1 cellular context compared by ENCODE assay signal in the genomic region with DNA sequence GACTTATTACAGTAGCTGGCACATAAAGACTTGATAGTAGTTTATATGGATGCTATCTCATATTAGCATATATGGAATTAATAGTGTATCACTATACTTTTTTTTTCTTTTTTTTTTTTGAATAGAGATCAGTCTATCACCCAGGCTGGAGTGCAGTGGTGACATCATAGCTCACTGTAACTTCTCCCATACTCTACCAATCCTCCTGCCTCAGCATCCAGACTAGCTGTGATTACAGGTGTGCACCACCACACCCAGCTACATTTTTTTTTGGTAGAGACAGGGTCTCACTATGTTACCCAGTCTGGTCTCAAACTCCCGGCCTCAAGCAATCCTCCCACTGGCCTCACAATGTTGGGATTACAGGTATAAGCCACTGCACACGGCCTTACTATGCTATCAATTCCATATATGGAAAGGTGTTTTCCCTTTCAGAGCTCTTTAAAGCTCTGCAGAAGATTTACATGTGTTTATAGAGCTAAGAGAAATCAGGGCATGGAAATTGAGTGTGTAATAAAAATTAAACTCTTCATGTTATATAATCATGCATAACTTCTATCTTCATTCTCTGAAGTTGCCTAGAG.
TF ChIP-seq lines count a peak whose summit lies in the region.

No MANE protein-coding gene starts in this region.

TF ChIP-seq in A549, 52 proteins besides CTCF, POLR2A, EP300 and RAD21 (continued from another document):
- TF ChIP-seq, protein P1, sequence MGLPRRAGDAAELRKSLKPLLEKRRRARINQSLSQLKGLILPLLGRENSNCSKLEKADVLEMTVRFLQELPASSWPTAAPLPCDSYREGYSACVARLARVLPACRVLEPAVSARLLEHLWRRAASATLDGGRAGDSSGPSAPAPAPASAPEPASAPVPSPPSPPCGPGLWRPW (IDR thresholded peaks at IDR 0.05): no peak
- TF ChIP-seq KDM1A (IDR thresholded peaks at IDR 0.05; ENCODE audit: low read depth) (no peak), SMC3 (IDR thresholded peaks at IDR 0.05) (no peak), GATA3 (IDR thresholded peaks at IDR 0.05; ENCODE audit: borderline replicate concordance) (no peak), TFCP2L1 (CRISPR knock-in tag; IDR thresholded peaks at IDR 0.05) (no peak), MYC (IDR thresholded peaks at IDR 0.05; ENCODE audit: borderline replicate concordance, low read length) (no peak), CHD2 (IDR thresholded peaks at IDR 0.05; ENCODE audit: low read length, partially characterized antibody) (no peak), RNF2 (IDR thresholded peaks at IDR 0.05; ENCODE audit: borderline replicate concordance, low read depth) (no peak), HEYL (CRISPR knock-in tag; IDR thresholded peaks at IDR 0.05) (no peak), NFE2L2 (conservative IDR thresholded peaks at IDR 0.05; ENCODE audit: low read length) (no peak), EHMT2 (IDR thresholded peaks at IDR 0.05; ENCODE audit: low read depth) (no peak)
- TF ChIP-seq, protein P2, sequence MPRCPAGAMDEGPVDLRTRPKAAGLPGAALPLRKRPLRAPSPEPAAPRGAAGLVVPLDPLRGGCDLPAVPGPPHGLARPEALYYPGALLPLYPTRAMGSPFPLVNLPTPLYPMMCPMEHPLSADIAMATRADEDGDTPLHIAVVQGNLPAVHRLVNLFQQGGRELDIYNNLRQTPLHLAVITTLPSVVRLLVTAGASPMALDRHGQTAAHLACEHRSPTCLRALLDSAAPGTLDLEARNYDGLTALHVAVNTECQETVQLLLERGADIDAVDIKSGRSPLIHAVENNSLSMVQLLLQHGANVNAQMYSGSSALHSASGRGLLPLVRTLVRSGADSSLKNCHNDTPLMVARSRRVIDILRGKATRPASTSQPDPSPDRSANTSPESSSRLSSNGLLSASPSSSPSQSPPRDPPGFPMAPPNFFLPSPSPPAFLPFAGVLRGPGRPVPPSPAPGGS (IDR thresholded peaks at IDR 0.05): no peak
